ENCODE assay signal across 13 cellular contexts in genomic region chr16:25018972-25019617, GRCh38. TPM values are rescaled to one million over a fixed set of nuclear protein-coding genes. Genes with fewer than 3 reads are reported as not detected.
DNase-seq lines count a peak whose midpoint lies in the region; ATAC-seq lines count a peak whose summit lies in the region.
"Had no signal": no experiment of that assay in that cellular context is flagged by ENCODE, and none has a peak within 500 bp of the region (broad histone marks: within the 10 kb centered on the region; RNA-seq: fewer than 3 reads in every experiment).

No MANE protein-coding gene starts in this region.

- H3K4me3 Mint-ChIP-seq in activated CD4-positive, alpha-beta T cell treated with anti-CD3 and anti-CD28 coated beads, Interleukin-2, amount 10 ng/mL, durations not matched to agents 7 days and 5 days = peak overlapping the region; percentile 3
- peak overlapping the region; percentile 49 to 72 (median 64) for H3K4me3 Mint-ChIP-seq in IgD-negative memory B cell
- peak overlapping the region; percentile 62 for H3K4me3 Mint-ChIP-seq in T-helper 1 cell treated with Interleukin-12 subunit alpha and Interleukin-12 subunit beta and Interleukin-4 antibody, amounts not matched to agents 30 μg/mL and 1 μg/mL, for 36 hours
- H3K4me3 Mint-ChIP-seq in natural killer cell treated with Interleukin-12 subunit alpha and Interleukin-12 subunit beta and Interleukin-15 and Interleukin-18, amount 100 ng/mL, for 72 hours = peak overlapping the region; percentile 61

- peak overlapping the region; percentile 83 for H3K27ac Mint-ChIP-seq in activated CD4-positive, alpha-beta T cell treated with anti-CD3 and anti-CD28 coated beads, Interleukin-2, amount 10 ng/mL, durations not matched to agents 7 days and 5 days
- peak overlapping the region; percentile 25 to 82 (median 67) for H3K27ac Mint-ChIP-seq in IgD-negative memory B cell
- peak overlapping the region; percentile 81 for H3K27ac Mint-ChIP-seq in T-helper 1 cell treated with Interleukin-12 subunit alpha and Interleukin-12 subunit beta and Interleukin-4 antibody, amounts not matched to agents 30 μg/mL and 1 μg/mL, for 36 hours
- peak overlapping the region; percentile 55 to 84 for H3K27ac Mint-ChIP-seq in natural killer cell treated with Interleukin-12 subunit alpha and Interleukin-12 subunit beta and Interleukin-15 and Interleukin-18, amount 100 ng/mL, for 72 hours

- H3K4me1 Mint-ChIP-seq in activated CD4-positive, alpha-beta T cell treated with anti-CD3 and anti-CD28 coated beads, Interleukin-2, amount 10 ng/mL, durations not matched to agents 7 days and 5 days = peaks cover 49% of the 10 kb centered on the region
- peaks cover 29 to 43% (median 42%) of the 10 kb centered on the region in 3 donors for H3K4me1 Mint-ChIP-seq in IgD-negative memory B cell
- H3K4me1 Mint-ChIP-seq in T-helper 1 cell treated with Interleukin-12 subunit alpha and Interleukin-12 subunit beta and Interleukin-4 antibody, amounts not matched to agents 30 μg/mL and 1 μg/mL, for 36 hours (ENCODE audit: low read depth) = peaks cover 25% of the 10 kb centered on the region
- H3K4me1 Mint-ChIP-seq in natural killer cell treated with Interleukin-12 subunit alpha and Interleukin-12 subunit beta and Interleukin-15 and Interleukin-18, amount 100 ng/mL, for 72 hours (ENCODE audit: low read depth in 2 of 2) = peaks cover 36 to 46% of the 10 kb centered on the region in 2 donors

- POLR2A ChIA-PET in activated CD4-positive, alpha-beta T cell treated with anti-CD3 and anti-CD28 coated beads, Interleukin-2, amount 10 ng/mL, durations not matched to agents 7 days and 5 days (lab: Charles Lee) = interaction anchor here (0.9 kb wide), 1 partner anchor 31 kb away, joined by 3 read pairs; no protein-coding TSS in a partner anchor

- H3K36me3 Mint-ChIP-seq in activated CD4-positive, alpha-beta T cell treated with anti-CD3 and anti-CD28 coated beads, Interleukin-2, amount 10 ng/mL, durations not matched to agents 7 days and 5 days (ENCODE audit: low read depth) = peaks cover 7% of the 10 kb centered on the region
- no peaks in the 10 kb centered on the region for H3K36me3 Mint-ChIP-seq in IgD-negative memory B cell
- H3K36me3 Mint-ChIP-seq in T-helper 1 cell treated with Interleukin-12 subunit alpha and Interleukin-12 subunit beta and Interleukin-4 antibody, amounts not matched to agents 30 μg/mL and 1 μg/mL, for 36 hours (ENCODE audit: low read depth) = no peaks in the 10 kb centered on the region
- H3K36me3 Mint-ChIP-seq in natural killer cell treated with Interleukin-12 subunit alpha and Interleukin-12 subunit beta and Interleukin-15 and Interleukin-18, amount 100 ng/mL, for 72 hours = no peaks in the 10 kb centered on the region

- H3K9me3 Mint-ChIP-seq in activated CD4-positive, alpha-beta T cell treated with anti-CD3 and anti-CD28 coated beads, Interleukin-2, amount 10 ng/mL, durations not matched to agents 7 days and 5 days = no peaks in the 10 kb centered on the region
- H3K9me3 Mint-ChIP-seq in IgD-negative memory B cell = no peaks in the 10 kb centered on the region
- no peaks in the 10 kb centered on the region for H3K9me3 Mint-ChIP-seq in T-helper 1 cell treated with Interleukin-12 subunit alpha and Interleukin-12 subunit beta and Interleukin-4 antibody, amounts not matched to agents 30 μg/mL and 1 μg/mL, for 36 hours
- H3K9me3 Mint-ChIP-seq in natural killer cell treated with Interleukin-12 subunit alpha and Interleukin-12 subunit beta and Interleukin-15 and Interleukin-18, amount 100 ng/mL, for 72 hours = no peaks in the 10 kb centered on the region

- DNase-seq in activated CD4-positive, alpha-beta T cell treated with anti-CD3 and anti-CD28 coated beads, Interleukin-2, amount 10 ng/mL, durations not matched to agents 7 days and 5 days = no peak
- no peak for DNase-seq in activated CD4-positive, alpha-beta T cell treated with anti-CD3 and anti-CD28 coated beads, Interleukin-2, amount 50 U/mL, for 1 hour
- DNase-seq in natural killer cell treated with Interleukin-12 subunit alpha and Interleukin-12 subunit beta and Interleukin-15 and Interleukin-18, amount 100 ng/mL, for 72 hours (ENCODE audit: low spot score) = no peak
- no peak for DNase-seq in DMS114 treated with DMSO at 0.1 percent for 48 hours (lab: John Stamatoyannopoulos, UW; ENCODE audit: unreplicated experiment)
- DNase-seq in HCEC 1CT = no peak
- DNase-seq in Ammon's horn (ENCODE audit: low spot score) = no peak
- DNase-seq: activated CD4-positive, alpha-beta T cell treated with anti-CD3 and anti-CD28 coated beads for 1 hour; hypothalamus; NCI-H226; SHP77 treated with DMSO at 0.1 percent for 48 hours had no signal

- no peaks in the 10 kb centered on the region for H3K27me3 Mint-ChIP-seq in activated CD4-positive, alpha-beta T cell treated with anti-CD3 and anti-CD28 coated beads, Interleukin-2, amount 10 ng/mL, durations not matched to agents 7 days and 5 days
- H3K27me3 Mint-ChIP-seq in IgD-negative memory B cell = no peaks in the 10 kb centered on the region
- no peaks in the 10 kb centered on the region for H3K27me3 Mint-ChIP-seq in T-helper 1 cell treated with Interleukin-12 subunit alpha and Interleukin-12 subunit beta and Interleukin-4 antibody, amounts not matched to agents 30 μg/mL and 1 μg/mL, for 36 hours (ENCODE audit: low read depth)
- H3K27me3 Mint-ChIP-seq in natural killer cell treated with Interleukin-12 subunit alpha and Interleukin-12 subunit beta and Interleukin-15 and Interleukin-18, amount 100 ng/mL, for 72 hours = no peaks in the 10 kb centered on the region

- peak in 1 of 2 donors; percentile 44 for ATAC-seq in natural killer cell treated with Interleukin-12 subunit alpha and Interleukin-12 subunit beta and Interleukin-15 and Interleukin-18, amount 100 ng/mL, for 72 hours
- ATAC-seq: A549 had no signal

- CTCF ChIA-PET in activated CD4-positive, alpha-beta T cell treated with anti-CD3 and anti-CD28 coated beads, Interleukin-2, amount 10 ng/mL, durations not matched to agents 7 days and 5 days (lab: Charles Lee) = interaction anchor here (1.0 to 2.5 kb wide), 3 partner anchors 13 to 45 kb away, joined by 3 to 13 read pairs (median 4); no protein-coding TSS in a partner anchor

RNA-seq across cellular contexts. Expression of gene ARHGAP17, which starts 3.9 kb away (rescaled TPM):
- total RNA-seq in activated CD4-positive, alpha-beta T cell treated with anti-CD3 and anti-CD28 coated beads, Interleukin-2, amount 10 ng/mL, durations not matched to agents 7 days and 5 days = 10 to 100 TPM; 72.4 to 73.2 TPM
- polyA plus RNA-seq in IgD-negative memory B cell = 153 TPM
- total RNA-seq in natural killer cell treated with Interleukin-12 subunit alpha and Interleukin-12 subunit beta and Interleukin-15 and Interleukin-18, amount 100 ng/mL, for 72 hours = 10 to 100 TPM; 67.2 to 83.5 TPM

Comparison
In these comparisons a context has a peak if more than half of its experiments do, and no peak if none do; other contexts are left out.
1. H3K4me3 Mint-ChIP-seq: peak in every context shown above with its lines; median percentile 64 in IgD-negative memory B cell; 62 in T-helper 1 cell treated with Interleukin-12 subunit alpha and Interleukin-12 subunit beta and Interleukin-4 antibody, amounts not matched to agents 30 μg/mL and 1 μg/mL, for 36 hours; 61 in natural killer cell treated with Interleukin-12 subunit alpha and Interleukin-12 subunit beta and Interleukin-15 and Interleukin-18, amount 100 ng/mL, for 72 hours; 3 in activated CD4-positive, alpha-beta T cell treated with anti-CD3 and anti-CD28 coated beads, Interleukin-2, amount 10 ng/mL, durations not matched to agents 7 days and 5 days.